ENCODE assay signal across 30 cellular contexts in genomic region chr15:50669611-50670010, GRCh38.
"Had no signal": no experiment of that assay in that cellular context is flagged by ENCODE, and none has a peak within 500 bp of the region (broad histone marks: within the 10 kb centered on the region; RNA-seq: fewer than 3 reads in every experiment).

No MANE protein-coding gene starts in this region.

- H3K9me3 Mint-ChIP-seq: activated B cell treated with CpG ODN at 0.5 μM for 24 hours; activated naive CD4-positive, alpha-beta T cell treated with anti-CD3 and anti-CD28 coated beads, Interleukin-2, amount 10 ng/mL, durations not matched to agents 7 days and 5 days; activated naive CD4-positive, alpha-beta T cell treated with anti-CD3 and anti-CD28 coated beads, Interleukin-2, amount 50 U/mL, for 72 hours; activated T-cell treated with anti-CD3 and anti-CD28 coated beads, Interleukin-2, amount 50 U/mL, for 24 hours; activated T-cell treated with anti-CD3 and anti-CD28 coated beads, Interleukin-2, amount 50 U/mL, for 72 hours; effector memory CD8-positive, alpha-beta T cell; T-cell; T-helper 1 cell treated with Interleukin-12 subunit alpha and Interleukin-12 subunit beta and Interleukin-4 antibody, amounts not matched to agents 30 μg/mL and 1 μg/mL, for 36 hours; T-helper 2 cell treated with Interferon-gamma antibody and Interleukin-4, amounts not matched to agents 5 μg/mL and 100 μg/mL, for 36 hours had no signal

- H3K4me3 Mint-ChIP-seq: activated B cell treated with CpG ODN at 0.5 μM for 24 hours; activated naive CD4-positive, alpha-beta T cell treated with anti-CD3 and anti-CD28 coated beads, Interleukin-2, amount 10 ng/mL, durations not matched to agents 7 days and 5 days; activated T-cell treated with anti-CD3 and anti-CD28 coated beads, Interleukin-2, amount 50 U/mL, for 24 hours; activated T-cell treated with anti-CD3 and anti-CD28 coated beads, Interleukin-2, amount 50 U/mL, for 72 hours; effector memory CD8-positive, alpha-beta T cell; T-cell; T-helper 1 cell treated with Interleukin-12 subunit alpha and Interleukin-12 subunit beta and Interleukin-4 antibody, amounts not matched to agents 30 μg/mL and 1 μg/mL, for 36 hours; T-helper 2 cell treated with Interferon-gamma antibody and Interleukin-4, amounts not matched to agents 5 μg/mL and 100 μg/mL, for 36 hours had no signal

- H3K36me3 Mint-ChIP-seq: activated naive CD4-positive, alpha-beta T cell treated with anti-CD3 and anti-CD28 coated beads, Interleukin-2, amount 50 U/mL, for 72 hours had no signal

- ATAC-seq: activated naive CD4-positive, alpha-beta T cell treated with anti-CD3 and anti-CD28 coated beads, Interleukin-2, amount 50 U/mL, for 72 hours; activated T-cell treated with anti-CD3 and anti-CD28 coated beads, Interleukin-2, amount 50 U/mL, for 72 hours; body of pancreas; effector memory CD8-positive, alpha-beta T cell; foreskin keratinocyte; gastroesophageal sphincter; T-cell had no signal

- H3K27me3 Mint-ChIP-seq: activated B cell treated with CpG ODN at 0.5 μM for 24 hours; activated naive CD4-positive, alpha-beta T cell treated with anti-CD3 and anti-CD28 coated beads, Interleukin-2, amount 10 ng/mL, durations not matched to agents 7 days and 5 days; activated T-cell treated with anti-CD3 and anti-CD28 coated beads, Interleukin-2, amount 50 U/mL, for 24 hours; effector memory CD8-positive, alpha-beta T cell; T-cell had no signal

- H3K4me3 ChIP-seq: adrenal gland, body of pancreas, esophagus muscularis mucosa, gastroesophageal sphincter, heart right ventricle had no signal

- H3K4me1 Mint-ChIP-seq: activated B cell treated with CpG ODN at 0.5 μM for 24 hours; activated naive CD4-positive, alpha-beta T cell treated with anti-CD3 and anti-CD28 coated beads, Interleukin-2, amount 10 ng/mL, durations not matched to agents 7 days and 5 days had no signal

- H3K27me3 ChIP-seq: adrenal gland, body of pancreas, esophagus muscularis mucosa, foreskin keratinocyte, gastroesophageal sphincter, heart right ventricle had no signal

- H3K27ac Mint-ChIP-seq: activated B cell treated with CpG ODN at 0.5 μM for 24 hours; activated naive CD4-positive, alpha-beta T cell treated with anti-CD3 and anti-CD28 coated beads, Interleukin-2, amount 10 ng/mL, durations not matched to agents 7 days and 5 days; activated naive CD4-positive, alpha-beta T cell treated with anti-CD3 and anti-CD28 coated beads, Interleukin-2, amount 50 U/mL, for 72 hours; activated T-cell treated with anti-CD3 and anti-CD28 coated beads, Interleukin-2, amount 50 U/mL, for 24 hours; activated T-cell treated with anti-CD3 and anti-CD28 coated beads, Interleukin-2, amount 50 U/mL, for 72 hours; T-cell; T-helper 1 cell treated with Interleukin-12 subunit alpha and Interleukin-12 subunit beta and Interleukin-4 antibody, amounts not matched to agents 30 μg/mL and 1 μg/mL, for 36 hours; T-helper 2 cell treated with Interferon-gamma antibody and Interleukin-4, amounts not matched to agents 5 μg/mL and 100 μg/mL, for 36 hours had no signal

- H3K4me1 ChIP-seq: adrenal gland had no signal

- DNase-seq: activated B cell treated with CpG ODN at 0.5 μM for 24 hours; activated CD4-positive, alpha-beta T cell treated with anti-CD3 and anti-CD28 coated beads for 48 hours; activated CD4-positive, alpha-beta T cell treated with anti-CD3 and anti-CD28 coated beads, Interleukin-2, amount 50 U/mL, for 1 hour; activated CD4-positive, alpha-beta T cell treated with anti-CD3 and anti-CD28 coated beads, Interleukin-2, amount 50 U/mL, for 48 hours; activated CD8-positive, alpha-beta memory T cell treated with anti-CD3 and anti-CD28 coated beads, Interleukin-2, amount 50 U/mL, for 48 hours; activated gamma-delta T cell; activated naive CD4-positive, alpha-beta T cell; activated naive CD4-positive, alpha-beta T cell treated with anti-CD3 and anti-CD28 coated beads, Interleukin-2, amount 10 ng/mL, durations not matched to agents 7 days and 5 days; activated T-cell treated with anti-CD3 and anti-CD28 coated beads for 4 hours; activated T-cell treated with anti-CD3 and anti-CD28 coated beads, Interleukin-2, amount 50 U/mL, for 24 hours; activated T-cell treated with anti-CD3 and anti-CD28 coated beads, Interleukin-2, amount 50 U/mL, for 72 hours; adrenal gland; amygdala; aorta; body of pancreas; caudate nucleus; cortex of kidney; dermis blood vessel endothelial cell; effector CD4-positive, alpha-beta T cell; effector memory CD8-positive, alpha-beta T cell; foreskin keratinocyte; heart right ventricle; T-cell; T1000; WERI-Rb-1 had no signal

- H3K9me3 ChIP-seq: adrenal gland, body of pancreas, esophagus muscularis mucosa, gastroesophageal sphincter, heart right ventricle had no signal

- H3K27ac ChIP-seq: adrenal gland, body of pancreas, esophagus muscularis mucosa, foreskin keratinocyte, gastroesophageal sphincter, heart right ventricle, WERI-Rb-1 had no signal
